Comparison of ENCODE assay signal across 8 cellular contexts in genomic region chr4:77862478-77863216, GRCh38. TPM values are rescaled to one million over a fixed set of nuclear protein-coding genes. Genes with fewer than 3 reads are reported as not detected.
DNase-seq lines count a peak whose midpoint lies in the region; ATAC-seq and TF ChIP-seq lines count a peak whose summit lies in the region.

TSS of gene MRPL1 (plus strand) at chr4:77862830. CDS start at chr4:77862849, 19 bp downstream.

- WGBS in heart right ventricle, 2 donors = 0% methylated on average over 33 of the region's 33 CpGs

- DNase-seq in GM13976 (ENCODE audit: low spot score) = peak; percentile 74
- DNase-seq in NCI-H146 treated with DMSO at 0.1 percent for 48 hours (lab: John Stamatoyannopoulos, UW; ENCODE audit: unreplicated experiment) = peak; percentile 96
- DNase-seq in amniotic epithelial cell (ENCODE audit: low read depth) = peak; percentile 95
- DNase-seq in heart right ventricle = peak; percentile 83 to 93
- peak; percentile 96 for DNase-seq in posterior vena cava (ENCODE audit: low spot score)
- peak; percentile 90 for DNase-seq in upper lobe of right lung

- TF ChIP-seq CTCF in GM13976 (IDR thresholded peaks at IDR 0.05; ENCODE audit: borderline replicate concordance, control extremely low read depth, extremely low read depth, insufficient read depth, missing control alignments) (peak; percentile 21), heart right ventricle (IDR thresholded peaks at IDR 0.05) (peak in 1 of 9 donors; percentile 2), upper lobe of right lung (IDR thresholded peaks at IDR 0.05) (no peak)

- H3K27me3 ChIP-seq in heart right ventricle = no peaks in the 10 kb centered on the region
- no peaks in the 10 kb centered on the region for H3K27me3 ChIP-seq in upper lobe of right lung

- intact Hi-C loops in T-helper 1 cell treated with Interleukin-12 subunit alpha and Interleukin-12 subunit beta and Interleukin-4 antibody, amounts not matched to agents 30 ng/mL and 1 ng/mL, for 36 hours (cut with micrococcal nuclease) = loop anchor here (1.0 to 10.0 kb wide), 11 partner anchors 9 to 1872 kb away; partner anchors contain the start of genes BMP2K, CCNG2, NUP54 and SDAD1
- intact Hi-C loops in heart right ventricle (cut with DNase I) (loop anchor here in 7 of 10 donors (1.0 to 10.0 kb wide), 6 partner anchors 42 to 245 kb away; partner anchors contain the start of gene CNOT6L (in 4 of the 7)), posterior vena cava (cut with DNase I) (loop anchor here (2.0 to 5.0 kb wide), 2 partner anchors 44 to 475 kb away; partner anchors contain the start of gene CNOT6L (in 1 of the 2)), upper lobe of right lung (cut with DNase I) (no loop called here)

- ATAC-seq in HG02870 (IDR thresholded peaks at IDR 0.05; ENCODE audit: unreplicated experiment) (peak; percentile 80), heart right ventricle (peak; percentile 95 to 97 (median 97)), upper lobe of right lung (peak; percentile 99)

- H3K9me3 ChIP-seq in heart right ventricle (no peaks in the 10 kb centered on the region), upper lobe of right lung (no peaks in the 10 kb centered on the region)

- in situ Hi-C loops in GM13976 (cut with MboI; ENCODE audit: low sequenced_read_pairs, unreplicated experiment) = no loop called here

- H3K4me1 ChIP-seq in heart right ventricle (peaks cover 0 to 24% (median 14%) of the 10 kb centered on the region in 9 donors), upper lobe of right lung (peaks cover 9% of the 10 kb centered on the region)

- H3K27ac ChIP-seq in heart right ventricle (peak within 1 kb of the TSS; percentile 93 to 99 (median 96)), upper lobe of right lung (peak within 1 kb of the TSS; percentile 99)

- H3K36me3 ChIP-seq in heart right ventricle (peaks cover 0 to 27% (median 0%) of the 10 kb centered on the region in 9 donors), upper lobe of right lung (no peaks in the 10 kb centered on the region)

- H3K4me3 ChIP-seq in heart right ventricle (peak within 1 kb of the TSS; percentile 42 to 85 (median 70)), upper lobe of right lung (peak within 1 kb of the TSS; percentile 71)

RNA-seq across cellular contexts. Expression of gene MRPL1, which starts in this region (rescaled TPM):
- total RNA-seq in T-helper 1 cell treated with Interleukin-12 subunit alpha and Interleukin-12 subunit beta and Interleukin-4 antibody, amounts not matched to agents 30 ng/mL and 1 ng/mL, for 36 hours = 25.8 and 30.4 TPM in 2 replicates
- total RNA-seq in heart right ventricle (10 to 100 TPM; 29.1 to 57.6 (median 46.7) TPM), posterior vena cava (10 to 100 TPM; 38.4 to 45.3 TPM), upper lobe of right lung (17.6 TPM)
- polyA plus RNA-seq in heart right ventricle = 10 to 100 TPM; 30.7 to 46.2 TPM

Comparison
In these comparisons a context has a peak if more than half of its experiments do, and no peak if none do; other contexts are left out.
1. Peak in every context shown above with its lines: DNase-seq, ATAC-seq, H3K4me3 ChIP-seq and H3K27ac ChIP-seq.